Comparison of ENCODE assay signal across 10 cellular contexts in the genomic region with DNA sequence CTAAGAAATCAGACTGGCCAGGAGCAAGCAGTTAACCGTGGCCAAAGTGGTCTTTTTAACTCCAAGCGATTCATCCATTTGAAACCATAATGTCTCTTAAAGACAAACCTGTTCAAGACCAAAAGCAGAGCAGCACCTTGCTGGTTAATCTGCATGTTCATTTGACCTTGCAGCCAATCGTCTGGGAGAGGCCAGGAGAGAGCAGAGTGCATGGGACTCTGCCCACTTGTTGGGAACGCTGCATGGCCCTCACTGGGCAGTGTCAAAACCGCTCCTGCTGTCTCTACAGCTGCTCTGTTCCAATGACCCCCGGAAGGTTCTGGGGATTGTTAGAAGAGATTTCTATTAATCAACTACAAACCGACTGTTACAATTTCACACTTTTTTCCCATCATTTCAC.
DNase-seq lines count a peak whose midpoint lies in the region; ATAC-seq, FAIRE-seq and TF ChIP-seq lines count a peak whose summit lies in the region.
"Had no signal": no experiment of that assay in that cellular context is flagged by ENCODE, and none has a peak within 500 bp of the region (broad histone marks: within the 10 kb centered on the region; RNA-seq: fewer than 3 reads in every experiment).

No MANE protein-coding gene starts in this region.

- H3K9ac ChIP-seq in GM12878 (ENCODE audit: control insufficient read depth, insufficient read depth, low read length) = no peak overlapping the region
- H3K9ac ChIP-seq in subcutaneous abdominal adipose tissue (ENCODE audit: low read length in 5 of 5) = peak overlapping the region in 2 of 5 donors; percentile 52 to 60

- no peak overlapping the region for H2AFZ ChIP-seq in GM12878 (ENCODE audit: control insufficient read depth, low read depth, low read length)

- no peak overlapping the region for H3K4me3 ChIP-seq in GM12878
- peak overlapping the region in 1 of 5 donors; percentile 66 for H3K4me3 ChIP-seq in subcutaneous abdominal adipose tissue (ENCODE audit: low read depth in 1 of 5, low read length in 5 of 5)

- CTCF ChIA-PET in GM12878 (lab: Yijun Ruan, JAX) = interaction anchor here (1.0 to 6.8 kb wide), 14 partner anchors 10 to 322 kb away, joined by 3 to 77 read pairs (median 4); no protein-coding TSS in a partner anchor

- TF ChIP-seq EP300 in GM12878 (IDR thresholded peaks at IDR 0.05; ENCODE audit: borderline replicate concordance in 1 of 2, control insufficient read depth in 1 of 2, low read depth in 2 of 2, low read length in 2 of 2) = no peak

- no peak for ATAC-seq in activated T-cell treated with anti-CD3 and anti-CD28 coated beads, Interleukin-2, amount 50 U/mL, for 4 hours
- no peak for ATAC-seq in GM12878
- ATAC-seq in GM21360 (IDR thresholded peaks at IDR 0.05; ENCODE audit: unreplicated experiment) = no peak
- ATAC-seq in GM19455 (IDR thresholded peaks at IDR 0.05; ENCODE audit: unreplicated experiment) = no peak

- H3K9me3 ChIP-seq in GM12878 (replicated peaks; ENCODE audit: control insufficient read depth, insufficient read depth, low read length) (no peaks in the 10 kb centered on the region), subcutaneous abdominal adipose tissue (ENCODE audit: control insufficient read depth in 5 of 5, low read length in 5 of 5) (no peaks in the 10 kb centered on the region)
- H3K9me3 ChIP-seq: breast epithelium had no signal

- H3K27me3 Mint-ChIP-seq in activated T-cell treated with anti-CD3 and anti-CD28 coated beads, Interleukin-2, amount 50 U/mL, for 4 hours (ENCODE audit: low read depth) = no peaks in the 10 kb centered on the region

- peak overlapping the region; percentile 79 for H3K4me3 Mint-ChIP-seq in activated T-cell treated with anti-CD3 and anti-CD28 coated beads, Interleukin-2, amount 50 U/mL, for 4 hours

- H3K36me3 Mint-ChIP-seq in activated T-cell treated with anti-CD3 and anti-CD28 coated beads, Interleukin-2, amount 50 U/mL, for 4 hours (ENCODE audit: insufficient read depth) = no peaks in the 10 kb centered on the region

- no TSS peak for BruUV-seq in GM12878 (replicated peaks; lab: Mats Ljungman, UMichigan)

- peaks cover 0 to 3% of the 10 kb centered on the region in 2 experiments; a peak in 1 of 4 replicates for H3K27me3 ChIP-seq in GM12878 (replicated peaks in 1 of 2; ENCODE audit: control insufficient read depth in 2 of 2, insufficient read depth in 2 of 2, low read length in 1 of 2)
- no peaks in the 10 kb centered on the region for H3K27me3 ChIP-seq in subcutaneous abdominal adipose tissue (ENCODE audit: control insufficient read depth in 5 of 5, insufficient read depth in 4 of 5, low read length in 5 of 5)
- H3K27me3 ChIP-seq: breast epithelium had no signal

- intact Hi-C loops in GM12878 (cut with micrococcal nuclease; ENCODE audit: unreplicated experiment) = loop anchor here (2.0 kb wide), 2 partner anchors 72 to 144 kb away; no protein-coding TSS in a partner anchor

- H3K27ac ChIP-seq in GM12878 (ENCODE audit: control insufficient read depth, insufficient read depth) (no peak overlapping the region), subcutaneous abdominal adipose tissue (ENCODE audit: low read depth, low read length) (peak overlapping the region; percentile 70)

- no peaks in the 10 kb centered on the region for H3K9me3 Mint-ChIP-seq in activated T-cell treated with anti-CD3 and anti-CD28 coated beads, Interleukin-2, amount 50 U/mL, for 4 hours

- RAD21 ChIA-PET in GM12878 (lab: Charles Lee; ENCODE audit: unreplicated experiment) = interaction anchor here (1.0 to 2.5 kb wide), 9 partner anchors 69 to 337 kb away, joined by 3 to 14 read pairs (median 5); no protein-coding TSS in a partner anchor

- no peaks in the 10 kb centered on the region for H4K20me1 ChIP-seq in GM12878 (ENCODE audit: control insufficient read depth, insufficient read depth)

- no peak for TF ChIP-seq POLR2A in GM12878 (IDR thresholded peaks at IDR 0.05; ENCODE audit: low read depth, low read length)

- no peak for FAIRE-seq in GM12878 (lab: Jason Lieb, UNC)

- 81% methylated on average over 7 of the region's 7 CpGs for WGBS in GM12878 (ENCODE audit: insufficient coverage, insufficient replicate concordance, low lambda C conversion rate, missing lambda C conversion rate)

- TF ChIP-seq RAD21 in GM12878 (IDR thresholded peaks at IDR 0.05; ENCODE audit: insufficient read depth, low read depth, low read length) = no peak

- no peaks in the 10 kb centered on the region for H3K79me2 ChIP-seq in GM12878 (ENCODE audit: control insufficient read depth, insufficient read depth, low read length)

- in situ Hi-C loops in GM12878 (cut with MboI) = no loop called here

- H3K4me1 ChIP-seq in GM12878 (ENCODE audit: control insufficient read depth, insufficient read depth, low read length) (peaks cover 4% of the 10 kb centered on the region), subcutaneous abdominal adipose tissue (ENCODE audit: control insufficient read depth in 5 of 5, insufficient read depth in 5 of 5, low read length in 5 of 5) (peaks cover 0 to 12% (median 6%) of the 10 kb centered on the region in 5 donors)
- H3K4me1 ChIP-seq: breast epithelium had no signal

- H3K4me1 Mint-ChIP-seq in activated T-cell treated with anti-CD3 and anti-CD28 coated beads, Interleukin-2, amount 50 U/mL, for 4 hours (ENCODE audit: low read depth) = peaks cover 11% of the 10 kb centered on the region

- no peak for TF ChIP-seq CTCF in GM12878 (IDR thresholded peaks at IDR 0.05 in 2 of 3, conservative IDR thresholded peaks at IDR 0.05 in 1 of 3; ENCODE audit: control insufficient read depth in 2 of 3, extremely low read depth in 1 of 3, insufficient read depth in 1 of 3, low read depth in 3 of 3, low read length in 3 of 3)

- no peak for DNase-seq in activated T-cell treated with anti-CD3 and anti-CD28 coated beads, Interleukin-2, amount 50 U/mL, for 4 hours
- DNase-seq in activated T-cell treated with anti-CD3 and anti-CD28 coated beads for 4 hours (no peak), GM12878 (ENCODE audit: low read depth, low spot score) (no peak), medulla oblongata (ENCODE audit: extremely low spot score) (peak; percentile 34)
- no peak for DNase-seq in activated CD8-positive, alpha-beta memory T cell treated with anti-CD3 and anti-CD28 coated beads for 24 hours
- DNase-seq: occipital lobe had no signal

- POLR2A ChIA-PET in GM12878 (lab: Charles Lee) = interaction anchor here (0.7 kb wide), 1 partner anchor 167 kb away, joined by 9 read pairs; no protein-coding TSS in a partner anchor

- H3K36me3 ChIP-seq in GM12878 (ENCODE audit: control insufficient read depth in 2 of 2, insufficient read depth in 2 of 2, low read length in 1 of 2) = no peaks in the 10 kb centered on the region
- no peaks in the 10 kb centered on the region for H3K36me3 ChIP-seq in subcutaneous abdominal adipose tissue (ENCODE audit: control insufficient read depth in 5 of 5, insufficient read depth in 5 of 5, low read length in 5 of 5)
- H3K36me3 ChIP-seq: breast epithelium had no signal

- SMC1A ChIA-PET in GM12878 (lab: Charles Lee; ENCODE audit: uncharacterized antibody, unreplicated experiment) = interaction anchor here (0.9 to 5.7 kb wide), 18 partner anchors 11 to 329 kb away, joined by 3 to 49 read pairs (median 4); no protein-coding TSS in a partner anchor

- peak overlapping the region; percentile 93 for H3K4me2 ChIP-seq in GM12878 (ENCODE audit: control insufficient read depth, insufficient read depth)

TF ChIP-seq in GM12878, 131 proteins besides CTCF, POLR2A, EP300 and RAD21:
- no peak for TF ChIP-seq BHLHE40 (IDR thresholded peaks at IDR 0.05; ENCODE audit: borderline replicate concordance in 1 of 2, low read depth in 2 of 2, low read length in 1 of 2)
- no peak for TF ChIP-seq POLR2AphosphoS5 (IDR thresholded peaks at IDR 0.05; ENCODE audit: low read length)
- TF ChIP-seq, protein P1, sequence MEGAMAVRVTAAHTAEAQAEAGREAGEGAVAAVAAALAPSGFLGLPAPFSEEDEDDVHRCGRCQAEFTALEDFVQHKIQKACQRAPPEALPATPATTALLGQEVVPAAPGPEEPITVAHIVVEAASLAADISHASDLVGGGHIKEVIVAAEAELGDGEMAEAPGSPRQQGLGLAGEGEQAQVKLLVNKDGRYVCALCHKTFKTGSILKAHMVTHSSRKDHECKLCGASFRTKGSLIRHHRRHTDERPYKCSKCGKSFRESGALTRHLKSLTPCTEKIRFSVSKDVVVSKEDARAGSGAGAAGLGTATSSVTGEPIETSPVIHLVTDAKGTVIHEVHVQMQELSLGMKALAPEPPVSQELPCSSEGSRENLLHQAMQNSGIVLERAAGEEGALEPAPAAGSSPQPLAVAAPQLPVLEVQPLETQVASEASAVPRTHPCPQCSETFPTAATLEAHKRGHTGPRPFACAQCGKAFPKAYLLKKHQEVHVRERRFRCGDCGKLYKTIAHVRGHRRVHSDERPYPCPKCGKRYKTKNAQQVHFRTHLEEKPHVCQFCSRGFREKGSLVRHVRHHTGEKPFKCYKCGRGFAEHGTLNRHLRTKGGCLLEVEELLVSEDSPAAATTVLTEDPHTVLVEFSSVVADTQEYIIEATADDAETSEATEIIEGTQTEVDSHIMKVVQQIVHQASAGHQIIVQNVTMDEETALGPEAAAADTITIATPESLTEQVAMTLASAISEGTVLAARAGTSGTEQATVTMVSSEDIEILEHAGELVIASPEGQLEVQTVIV (IDR thresholded peaks at IDR 0.05; ENCODE audit: borderline replicate concordance, partially characterized antibody) = no peak
- TF ChIP-seq YBX1 (IDR thresholded peaks at IDR 0.05) = no peak
- TF ChIP-seq IKZF2 (IDR thresholded peaks at IDR 0.05) = no peak
- no peak for TF ChIP-seq ATF7 (IDR thresholded peaks at IDR 0.05; ENCODE audit: low read depth)
- no peak for TF ChIP-seq CHD1 (IDR thresholded peaks at IDR 0.05; ENCODE audit: low read depth, low read length)
- TF ChIP-seq SRF (IDR thresholded peaks at IDR 0.05; ENCODE audit: low read depth in 2 of 2, low read length in 2 of 2) = no peak
- no peak for TF ChIP-seq SREBF1 (IDR thresholded peaks at IDR 0.05; ENCODE audit: low read length)
- TF ChIP-seq SMAD1 (IDR thresholded peaks at IDR 0.05; ENCODE audit: low read depth, partially characterized antibody) = no peak
- no peak for TF ChIP-seq EED (IDR thresholded peaks at IDR 0.05; ENCODE audit: low read depth)
- TF ChIP-seq, protein P2, sequence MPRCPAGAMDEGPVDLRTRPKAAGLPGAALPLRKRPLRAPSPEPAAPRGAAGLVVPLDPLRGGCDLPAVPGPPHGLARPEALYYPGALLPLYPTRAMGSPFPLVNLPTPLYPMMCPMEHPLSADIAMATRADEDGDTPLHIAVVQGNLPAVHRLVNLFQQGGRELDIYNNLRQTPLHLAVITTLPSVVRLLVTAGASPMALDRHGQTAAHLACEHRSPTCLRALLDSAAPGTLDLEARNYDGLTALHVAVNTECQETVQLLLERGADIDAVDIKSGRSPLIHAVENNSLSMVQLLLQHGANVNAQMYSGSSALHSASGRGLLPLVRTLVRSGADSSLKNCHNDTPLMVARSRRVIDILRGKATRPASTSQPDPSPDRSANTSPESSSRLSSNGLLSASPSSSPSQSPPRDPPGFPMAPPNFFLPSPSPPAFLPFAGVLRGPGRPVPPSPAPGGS (IDR thresholded peaks at IDR 0.05; ENCODE audit: borderline replicate concordance, insufficient read depth, low read depth, low read length, poor library complexity, severe bottlenecking) = no peak
TF ChIP-seq in GM12878: peak in this region for 0.
